In genomic region chr17:41919840-41920579, GRCh38 we compare ENCODE assay signal across 8 cellular contexts. TPM values are rescaled to one million over a fixed set of nuclear protein-coding genes. Genes with fewer than 3 reads are reported as not detected.
DNase-seq lines count a peak whose midpoint lies in the region; ATAC-seq and TF ChIP-seq lines count a peak whose summit lies in the region.

No MANE protein-coding gene starts in this region.

- no peaks in the 10 kb centered on the region for H3K36me3 ChIP-seq in endodermal cell (ENCODE audit: control insufficient read depth, insufficient read depth, low read length)
- peaks cover 8% of the 10 kb centered on the region for H3K36me3 ChIP-seq in neuron (ENCODE audit: insufficient read depth, low read length)

- no peak for ATAC-seq in HG03159 (IDR thresholded peaks at IDR 0.05; ENCODE audit: unreplicated experiment)
- ATAC-seq in GM18858 (IDR thresholded peaks at IDR 0.05; ENCODE audit: unreplicated experiment), result no peak

- no peak for TF ChIP-seq CTCF in endodermal cell (conservative IDR thresholded peaks at IDR 0.05)

- peak overlapping the region; percentile 94 for H3K27ac Mint-ChIP-seq in endodermal cell

- H3K27me3 Mint-ChIP-seq in endodermal cell (ENCODE audit: insufficient read depth), result no peaks in the 10 kb centered on the region

- H3K4me3 ChIP-seq in endodermal cell (ENCODE audit: low read length) (peak overlapping the region; percentile 84), neuron (ENCODE audit: low read length) (peak overlapping the region; percentile 82)

- no peaks in the 10 kb centered on the region for H3K9me3 ChIP-seq in endodermal cell (ENCODE audit: control insufficient read depth, low read length)
- no peaks in the 10 kb centered on the region for H3K9me3 ChIP-seq in neuron (ENCODE audit: low read length)

- in situ Hi-C loops in Caki2 (cut with HindIII; ENCODE audit: low pct_unique_long_range_greater_than_20kb, low sequenced_read_pairs), result no loop called here

- H3K9ac ChIP-seq in endodermal cell (ENCODE audit: extremely low read depth, low read length, poor library complexity, severe bottlenecking), result peak overlapping the region; percentile 65

- H3K27ac ChIP-seq in endodermal cell (ENCODE audit: low read depth, low read length), result peak overlapping the region; percentile 86

- H3K27me3 ChIP-seq in endodermal cell (ENCODE audit: control insufficient read depth, insufficient read depth, low read length, poor library complexity, severe bottlenecking) (no peaks in the 10 kb centered on the region), neuron (ENCODE audit: insufficient read depth, low read length) (no peaks in the 10 kb centered on the region)

- H3K36me3 Mint-ChIP-seq in endodermal cell (ENCODE audit: low read depth), result peaks cover 4% of the 10 kb centered on the region

- H2AFZ ChIP-seq in neuron (ENCODE audit: low read depth, low read length), result no peak overlapping the region

- H3K9me3 Mint-ChIP-seq in endodermal cell, result no peaks in the 10 kb centered on the region

- H3K4me1 ChIP-seq in endodermal cell (ENCODE audit: control insufficient read depth, insufficient read depth, low read length) (peaks cover 7% of the 10 kb centered on the region), neuron (ENCODE audit: insufficient read depth, low read length) (peaks cover 19% of the 10 kb centered on the region)

- DNase-seq in Caki2 (ENCODE audit: low read depth), result peak; percentile 39
- peak; percentile 7 for DNase-seq in NCI-H82 treated with DMSO at 0.1 percent for 48 hours (lab: John Stamatoyannopoulos, UW; ENCODE audit: unreplicated experiment)
- peak; percentile 81 for DNase-seq in endodermal cell
- DNase-seq in HT-29 (ENCODE audit: low spot score), result no peak
- no peak for DNase-seq in NCI-H446 (lab: John Stamatoyannopoulos, UW)

- peak overlapping the region; percentile 86 for H3K4me3 Mint-ChIP-seq in endodermal cell

- H3K4me1 Mint-ChIP-seq in endodermal cell, result peaks cover 28% of the 10 kb centered on the region

- WGBS in endodermal cell (ENCODE audit: insufficient coverage in 1 of 2, insufficient read length in 1 of 2), 2 experiments, result 77 to 82% methylated on average over 4 to 7 of the region's 7 CpGs

RNA-seq across cellular contexts. Expression of gene ACLY, which starts 1.3 kb away (rescaled TPM):
- 146 and 150 TPM in 2 replicates for total RNA-seq in Caki2 (2014; rRNA removed; shearing (Covaris generic); ENCODE audit: low replicate concordance)
- 100 to 1,000 TPM; 261 to 304 TPM for total RNA-seq in endodermal cell
- polyA plus RNA-seq in endodermal cell (2013, experiment 1 of 2), result 223 TPM
- 225 TPM for polyA plus RNA-seq in endodermal cell (2013, experiment 2 of 2)
- 185 and 194 TPM in 2 replicates for total RNA-seq in HT-29 (2014; rRNA removed; shearing (Covaris generic))

RNA-seq across cellular contexts. Expression of gene ODAD4, which starts 10.4 kb away (rescaled TPM):
- total RNA-seq in Caki2 (2014; rRNA removed; shearing (Covaris generic); ENCODE audit: low replicate concordance), result 0.78 and 2.6 TPM in 2 replicates
- total RNA-seq in endodermal cell, result 1 to 10 TPM; 3.9 to 4.7 TPM
- 4.5 TPM for polyA plus RNA-seq in endodermal cell (2013, experiment 1 of 2)
- polyA plus RNA-seq in endodermal cell (2013, experiment 2 of 2), result 4.1 TPM
- total RNA-seq in HT-29 (2014; rRNA removed; shearing (Covaris generic)), result 0.55 and 0.64 TPM in 2 replicates

RNA-seq across cellular contexts. Expression of gene CNP, which starts 46.6 kb away (rescaled TPM):
- 50.2 and 67.0 TPM in 2 replicates for total RNA-seq in Caki2 (2014; rRNA removed; shearing (Covaris generic); ENCODE audit: low replicate concordance)
- total RNA-seq in endodermal cell, result 10 to 100 TPM; 64.3 to 79.6 TPM
- polyA plus RNA-seq in endodermal cell (2013, experiment 1 of 2), result 57.7 TPM
- 55.6 TPM for polyA plus RNA-seq in endodermal cell (2013, experiment 2 of 2)
- total RNA-seq in HT-29 (2014; rRNA removed; shearing (Covaris generic)), result 73.2 and 88.3 TPM in 2 replicates

RNA-seq across cellular contexts. Expression of gene KLHL11, which starts 54.8 kb away (rescaled TPM):
- 10.3 and 15.5 TPM in 2 replicates for total RNA-seq in Caki2 (2014; rRNA removed; shearing (Covaris generic); ENCODE audit: low replicate concordance)
- 10 to 100 TPM; 13.3 to 15.9 TPM for total RNA-seq in endodermal cell
- 6.6 TPM for polyA plus RNA-seq in endodermal cell (2013, experiment 1 of 2)
- 6.3 TPM for polyA plus RNA-seq in endodermal cell (2013, experiment 2 of 2)
- 23.4 and 25.1 TPM in 2 replicates for total RNA-seq in HT-29 (2014; rRNA removed; shearing (Covaris generic))

Comparison
In these comparisons a context has a peak if more than half of its experiments do, and no peak if none do; other contexts are left out.
1. DNase-seq: peak in Caki2 (single experiment), NCI-H82 treated with DMSO at 0.1 percent for 48 hours (single experiment) and endodermal cell (single experiment); none in HT-29 (single experiment) and NCI-H446 (0 of 2).